ENCODE assay signal across 11 cellular contexts in the genomic region with DNA sequence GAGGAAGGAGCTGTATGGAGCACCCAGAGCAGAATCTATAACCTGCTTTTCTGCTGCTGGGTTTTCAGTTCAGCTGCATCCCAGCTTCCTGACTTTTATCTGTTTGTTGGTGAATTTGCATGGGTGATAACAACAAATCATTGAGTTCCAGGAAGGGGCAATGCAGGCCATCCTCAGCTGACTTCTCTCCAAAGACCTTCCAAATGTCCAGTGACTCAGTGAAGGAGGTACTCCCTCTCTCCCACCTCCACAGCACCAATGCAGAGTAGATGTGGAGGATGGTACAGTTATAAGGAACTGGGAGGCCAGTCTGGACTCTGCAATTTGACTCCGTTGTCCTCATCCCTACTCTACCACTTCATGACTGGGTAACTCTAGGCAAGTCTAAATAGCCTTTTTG. TPM values are rescaled to one million over a fixed set of nuclear protein-coding genes. Genes with fewer than 3 reads are reported as not detected.
DNase-seq lines count a peak whose midpoint lies in the region; ATAC-seq, FAIRE-seq and TF ChIP-seq lines count a peak whose summit lies in the region.
"Had no signal": no experiment of that assay in that cellular context is flagged by ENCODE, and none has a peak within 500 bp of the region (broad histone marks: within the 10 kb centered on the region; RNA-seq: fewer than 3 reads in every experiment).

No MANE protein-coding gene starts in this region.

- peak overlapping the region; percentile 84 for H3K4me2 ChIP-seq in Loucy (ENCODE audit: low read depth, low read length, poor library complexity, severe bottlenecking)
- peak overlapping the region; percentile 93 to 96 for H3K4me2 ChIP-seq in H1 (ENCODE audit: insufficient read depth in 1 of 2, low read depth in 2 of 2, low read length in 2 of 2)
- H3K4me2 ChIP-seq in neuronal stem cell (ENCODE audit: insufficient read depth, low read length, poor library complexity, severe bottlenecking), result no peak overlapping the region

- POLR2A ChIA-PET in H1 (lab: Charles Lee; ENCODE audit: partially characterized antibody), result interaction anchor here (1.3 to 4.1 kb wide), 6 partner anchors 11 to 38 kb away, joined by 3 to 44 read pairs (median 13); no protein-coding TSS in a partner anchor

- TF ChIP-seq RAD21 in H1 (IDR thresholded peaks at IDR 0.05 in 1 of 2, conservative IDR thresholded peaks at IDR 0.05 in 1 of 2; ENCODE audit: low read depth in 2 of 2, low read length in 2 of 2), result no peak

- H3K9me3 Mint-ChIP-seq in CD4-positive, CD25-positive, alpha-beta regulatory T cell, result peaks cover 0 to 1% (median 0%) of the 10 kb centered on the region in 7 donors

- TF ChIP-seq CTCF in Loucy (conservative IDR thresholded peaks at IDR 0.05; ENCODE audit: low read length) (no peak), H1 (IDR thresholded peaks at IDR 0.05; ENCODE audit: control extremely low read depth in 1 of 3, insufficient read depth in 1 of 3, low read depth in 1 of 3, low read length in 3 of 3) (no peak)

- H3F3A ChIP-seq in Loucy (ENCODE audit: low read depth), result no peaks in the 10 kb centered on the region

- 82% methylated on average over 1 of the region's 1 CpG; no CpG with 5 or more reads in 1 of the 2 experiments for WGBS in H1 (ENCODE audit: extremely low coverage in 1 of 2, insufficient coverage in 1 of 2, insufficient read length in 1 of 2, insufficient replicate concordance in 2 of 2, low coverage in 1 of 2, low lambda C conversion rate in 2 of 2, missing lambda C conversion rate in 1 of 2), 2 experiments
- WGBS in neuronal stem cell (ENCODE audit: extremely low coverage in 2 of 2, insufficient read length in 2 of 2, insufficient replicate concordance in 1 of 2), 2 donors, result no CpG with 5 or more reads among the region's 1 CpG

- peaks cover 35% of the 10 kb centered on the region for H3K4me1 ChIP-seq in CD4-positive, CD25-positive, alpha-beta regulatory T cell (ENCODE audit: control insufficient read depth, insufficient read depth, low read length, poor library complexity, severe bottlenecking)
- H3K4me1 ChIP-seq in Loucy (ENCODE audit: insufficient read depth, low read length, poor library complexity, severe bottlenecking), result peaks cover 31% of the 10 kb centered on the region
- peaks cover 8 to 18% (median 10%) of the 10 kb centered on the region in 4 experiments for H3K4me1 ChIP-seq in H1 (replicated peaks in 1 of 4; ENCODE audit: control insufficient read depth in 3 of 4, insufficient read depth in 4 of 4, low read length in 3 of 4)
- H3K4me1 ChIP-seq in neuronal stem cell (ENCODE audit: control insufficient read depth in 2 of 2, insufficient read depth in 1 of 2, low read depth in 1 of 2, low read length in 2 of 2), result peaks cover 6 to 10% of the 10 kb centered on the region in 2 donors
- H3K4me1 ChIP-seq: prostate gland had no signal

- H3K14ac ChIP-seq in H1 (ENCODE audit: insufficient read length), result no peak overlapping the region
- no peak overlapping the region for H3K14ac ChIP-seq in neuronal stem cell (ENCODE audit: low read length)

- H3K23ac ChIP-seq in H1 (ENCODE audit: insufficient read length) (no peak overlapping the region), neuronal stem cell (ENCODE audit: low read depth, low read length, poor library complexity) (no peak overlapping the region)

- H2AFZ ChIP-seq in Loucy (ENCODE audit: low read length), result no peak overlapping the region
- peak overlapping the region; percentile 66 for H2AFZ ChIP-seq in H1 (ENCODE audit: low read length)
- peak overlapping the region; percentile 100 for H2AFZ ChIP-seq in neuronal stem cell (ENCODE audit: low read length)

- H3K9me3 ChIP-seq in CD4-positive, CD25-positive, alpha-beta regulatory T cell (ENCODE audit: control insufficient read depth in 2 of 2, low read length in 2 of 2), result no peaks in the 10 kb centered on the region
- H3K9me3 ChIP-seq in Loucy (ENCODE audit: insufficient read depth, low read depth, low read length) (no peaks in the 10 kb centered on the region), H1 (ENCODE audit: insufficient read depth in 2 of 2, low read depth in 1 of 2, low read length in 1 of 2) (no peaks in the 10 kb centered on the region), neuronal stem cell (replicated peaks in 1 of 2; ENCODE audit: control insufficient read depth in 2 of 2, insufficient read depth in 1 of 2, low read depth in 1 of 2, low read length in 2 of 2) (no peaks in the 10 kb centered on the region)
- H3K9me3 ChIP-seq: prostate gland had no signal

- H4K91ac ChIP-seq in H1 (replicated peaks; ENCODE audit: insufficient read length, low read length), result no peak overlapping the region
- H4K91ac ChIP-seq in neuronal stem cell (ENCODE audit: low read depth, low read length, poor library complexity), result no peak overlapping the region

- H3K4ac ChIP-seq in H1 (replicated peaks; ENCODE audit: insufficient read length, low read depth, low read length), result no peak overlapping the region
- no peak overlapping the region for H3K4ac ChIP-seq in neuronal stem cell (ENCODE audit: low read length)

- H3K18ac ChIP-seq in H1 (ENCODE audit: extremely low read depth, low read length) (no peak overlapping the region), neuronal stem cell (ENCODE audit: low read length) (no peak overlapping the region)

- H3K9me2 ChIP-seq in Loucy (replicated peaks; ENCODE audit: low read depth, low read length), result no peaks in the 10 kb centered on the region

- H4K5ac ChIP-seq in H1 (ENCODE audit: insufficient read length, low read depth, low read length), result no peak overlapping the region

- no peak for DNase-seq in CD4-positive, CD25-positive, alpha-beta regulatory T cell
- no peak for DNase-seq in H1 (ENCODE audit: low read depth in 1 of 2, low spot score in 2 of 2)
- DNase-seq in neuronal stem cell (ENCODE audit: low spot score), result no peak
- no peak for DNase-seq in DMS79 (lab: John Stamatoyannopoulos, UW)
- no peak for DNase-seq in DMS153 (lab: John Stamatoyannopoulos, UW)
- DNase-seq in NCI-H1092 treated with DMSO at 0.1 percent for 48 hours (lab: John Stamatoyannopoulos, UW), result no peak
- DNase-seq: NCI-H446; stimulated activated naive CD4-positive, alpha-beta T cell treated with Interleukin-2 at 50 U/mL for 16 hours had no signal

- peaks cover 30% of the 10 kb centered on the region for H4K20me1 ChIP-seq in Loucy (ENCODE audit: insufficient read depth, low read length, poor library complexity, severe bottlenecking)
- peaks cover 7 to 10% of the 10 kb centered on the region in 2 experiments for H4K20me1 ChIP-seq in H1 (replicated peaks in 1 of 2; ENCODE audit: control insufficient read depth in 1 of 2, insufficient read depth in 2 of 2, low read length in 2 of 2)

- no peak for TF ChIP-seq EP300 in H1 (IDR thresholded peaks at IDR 0.05; ENCODE audit: borderline replicate concordance in 1 of 2, low read depth in 2 of 2, low read length in 2 of 2)

- H3K79me1 ChIP-seq in H1 (ENCODE audit: low read depth, low read length) (peaks cover 5% of the 10 kb centered on the region; the same call in 1 of the 2 replicates), neuronal stem cell (ENCODE audit: low read depth, low read length) (peaks cover 8% of the 10 kb centered on the region)

- H3K4me3 Mint-ChIP-seq in CD4-positive, CD25-positive, alpha-beta regulatory T cell, result peak overlapping the region; percentile 91 to 99 (median 96)

- no peak overlapping the region for H4K8ac ChIP-seq in H1 (ENCODE audit: extremely low read depth, insufficient read depth, low read length)
- no peak overlapping the region for H4K8ac ChIP-seq in neuronal stem cell (ENCODE audit: low read depth, low read length)

- H2BK5ac ChIP-seq in H1 (ENCODE audit: low read depth, low read length), result no peak overlapping the region
- H2BK5ac ChIP-seq in neuronal stem cell (ENCODE audit: low read length), result no peak overlapping the region

- H2BK12ac ChIP-seq in H1 (ENCODE audit: low read depth, low read length) (0 out of 2 replicates have a peak overlapping the region, but pooled peaks have one; percentile 55), neuronal stem cell (ENCODE audit: low read length) (no peak overlapping the region)

- H3K27ac ChIP-seq in CD4-positive, CD25-positive, alpha-beta regulatory T cell (ENCODE audit: insufficient read depth, low read length, poor library complexity, severe bottlenecking), result no peak overlapping the region
- no peak overlapping the region for H3K27ac ChIP-seq in H1 (ENCODE audit: low read depth, low read length)
- H3K27ac ChIP-seq in neuronal stem cell (replicated peaks; ENCODE audit: low read length), result no peak overlapping the region

- H3K4me1 Mint-ChIP-seq in CD4-positive, CD25-positive, alpha-beta regulatory T cell, result peaks cover 6 to 37% (median 27%) of the 10 kb centered on the region in 4 donors

- H3K23me2 ChIP-seq in H1 (ENCODE audit: low read depth, low read length), result peaks cover 11% of the 10 kb centered on the region

- no peak for TF ChIP-seq POLR2A in H1 (IDR thresholded peaks at IDR 0.05; ENCODE audit: control extremely low read depth in 1 of 2, low read depth in 2 of 2, low read length in 2 of 2)

- peaks cover 21% of the 10 kb centered on the region for H3K27me3 Mint-ChIP-seq in CD4-positive, CD25-positive, alpha-beta regulatory T cell

- no peak for FAIRE-seq in H1 (lab: Jason Lieb, UNC)

- no peaks in the 10 kb centered on the region for H3K36me3 Mint-ChIP-seq in CD4-positive, CD25-positive, alpha-beta regulatory T cell

- H3K27ac Mint-ChIP-seq in CD4-positive, CD25-positive, alpha-beta regulatory T cell, result peak overlapping the region in 1 of 3 donors; percentile 72

- H3K36me3 ChIP-seq in CD4-positive, CD25-positive, alpha-beta regulatory T cell (ENCODE audit: control insufficient read depth, insufficient read depth, low read length), result no peaks in the 10 kb centered on the region
- H3K36me3 ChIP-seq in Loucy (ENCODE audit: insufficient read depth, low read length), result no peaks in the 10 kb centered on the region
- no peaks in the 10 kb centered on the region for H3K36me3 ChIP-seq in H1 (ENCODE audit: control insufficient read depth in 2 of 4, insufficient read depth in 4 of 4, low read length in 3 of 4)
- H3K36me3 ChIP-seq in neuronal stem cell (replicated peaks in 1 of 2; ENCODE audit: control insufficient read depth in 2 of 2, insufficient read depth in 2 of 2, low read length in 2 of 2), result no peaks in the 10 kb centered on the region
- H3K36me3 ChIP-seq: prostate gland had no signal

- H2AK5ac ChIP-seq in H1 (ENCODE audit: low read depth, low read length) (no peak overlapping the region), neuronal stem cell (ENCODE audit: low read depth, low read length) (no peak overlapping the region)

- no peak overlapping the region for H2BK120ac ChIP-seq in H1 (replicated peaks; ENCODE audit: low read depth, low read length)
- H2BK120ac ChIP-seq in neuronal stem cell (ENCODE audit: low read depth, low read length), result no peak overlapping the region

- H3K56ac ChIP-seq in H1 (replicated peaks; ENCODE audit: insufficient read length, low read depth, low read length), result no peak overlapping the region

- H2BK15ac ChIP-seq in H1 (ENCODE audit: low read length), result 0 out of 2 replicates have a peak overlapping the region, but pooled peaks have one; percentile 53
- H2BK15ac ChIP-seq in neuronal stem cell (ENCODE audit: low read length), result no peak overlapping the region

- ATAC-seq in CD4-positive, CD25-positive, alpha-beta regulatory T cell (ENCODE audit: low read depth in 2 of 2), result no peak
- no peak for ATAC-seq in HG03469 (IDR thresholded peaks at IDR 0.05; ENCODE audit: unreplicated experiment)

- CTCF ChIA-PET in H1 (lab: Charles Lee; ENCODE audit: partially characterized antibody), result interaction anchor here (0.6 to 4.1 kb wide), 5 partner anchors 11 to 860 kb away, joined by 3 to 16 read pairs (median 4); no protein-coding TSS in a partner anchor

- H3K4me3 ChIP-seq in CD4-positive, CD25-positive, alpha-beta regulatory T cell (ENCODE audit: low read depth, low read length), result no peak overlapping the region
- H3K4me3 ChIP-seq in Loucy (ENCODE audit: low read length, poor library complexity, severe bottlenecking) (peak overlapping the region; percentile 83), H1 (ENCODE audit: extremely low read depth in 1 of 4, insufficient read depth in 2 of 4, low read depth in 3 of 4, low read length in 4 of 4) (peak overlapping the region in 1 of 4 experiments; percentile 91; a peak in 3 of 8 replicates), neuronal stem cell (ENCODE audit: low read length in 2 of 2) (peak overlapping the region in 1 of 2 donors; percentile 94)

- H3K79me2 ChIP-seq in Loucy (ENCODE audit: insufficient read depth, low read length) (peaks cover 33% of the 10 kb centered on the region), H1 (ENCODE audit: control insufficient read depth in 1 of 2, insufficient read depth in 2 of 2, low read length in 2 of 2) (peaks cover 29 to 31% of the 10 kb centered on the region in 2 experiments)

- H2BK20ac ChIP-seq in H1 (ENCODE audit: low read length), result peak overlapping the region; percentile 86

- H3K9ac ChIP-seq in Loucy (ENCODE audit: low read depth, low read length, poor library complexity, severe bottlenecking), result peak overlapping the region; percentile 74
- no peak overlapping the region for H3K9ac ChIP-seq in H1 (replicated peaks in 1 of 4; ENCODE audit: extremely low read depth in 1 of 4, low read depth in 3 of 4, low read length in 3 of 4)
- H3K9ac ChIP-seq in neuronal stem cell (ENCODE audit: low read depth, low read length, poor library complexity), result peak overlapping the region; percentile 33

- no peaks in the 10 kb centered on the region for H3K27me3 ChIP-seq in CD4-positive, CD25-positive, alpha-beta regulatory T cell (ENCODE audit: control insufficient read depth, insufficient read depth, low read length)
- H3K27me3 ChIP-seq in Loucy (ENCODE audit: insufficient read depth, low read length, poor library complexity, severe bottlenecking) (peaks cover 4% of the 10 kb centered on the region), H1 (replicated peaks in 1 of 4; ENCODE audit: control insufficient read depth in 3 of 4, extremely low read depth in 1 of 4, insufficient read depth in 3 of 4, low read length in 3 of 4) (no peaks in the 10 kb centered on the region; a peak in 1 of 7 replicates), neuronal stem cell (ENCODE audit: control insufficient read depth in 3 of 3, insufficient read depth in 3 of 3, low read depth in 1 of 3, low read length in 3 of 3) (no peaks in the 10 kb centered on the region)

RNA-seq across cellular contexts. Expression of gene TXN, which starts 1.7 kb away (rescaled TPM):
- total RNA-seq in CD4-positive, CD25-positive, alpha-beta regulatory T cell, result 58.4 TPM
- polyA plus RNA-seq in CD4-positive, CD25-positive, alpha-beta regulatory T cell, result 100 to 1,000 TPM; 173 to 277 (median 221) TPM
- total RNA-seq in H1 (2021; fragmentation: NEBNext Ultra II Directional; extraction: Animal tissue kit (Norgen Biotek cat#: 25700)), result 295 and 297 TPM in 2 replicates
- 226 and 419 TPM in 2 replicates for polyA plus RNA-seq in H1 (2011; rRNA removed)
- polyA plus RNA-seq in H1 (2011; cell fraction: cytosol; rRNA removed), result 341 TPM
- polyA plus RNA-seq in H1 (2011; cell fraction: nucleus; rRNA removed), result 70.3 TPM
- 261 to 393 TPM (median 291 TPM) in 4 replicates for polyA plus RNA-seq in H1 (2012, experiment 1 of 2)
- polyA plus RNA-seq in H1 (2012, experiment 2 of 2), result 311 TPM
- polyA plus RNA-seq in H1 (2013, experiment 1 of 2), result 681 TPM
- 699 TPM for polyA plus RNA-seq in H1 (2013, experiment 2 of 2)
- 61.3 and 75.1 TPM in 2 replicates for polyA minus RNA-seq in H1 (2011; rRNA and poly(A)+ RNA removed)
- polyA minus RNA-seq in H1 (2011; cell fraction: cytosol; rRNA and poly(A)+ RNA removed), result 39.3 TPM
- 49.0 TPM for polyA minus RNA-seq in H1 (2011; cell fraction: nucleus; rRNA and poly(A)+ RNA removed)
- 319 TPM for polyA plus RNA-seq in neuronal stem cell (2013, experiment 1 of 2)
- polyA plus RNA-seq in neuronal stem cell (2013, experiment 2 of 2), result 332 TPM

RNA-seq across cellular contexts. Expression of gene C9orf152, which starts 50.0 kb away (rescaled TPM):
- total RNA-seq in CD4-positive, CD25-positive, alpha-beta regulatory T cell, result not detected
- polyA plus RNA-seq in CD4-positive, CD25-positive, alpha-beta regulatory T cell, result not detected
- total RNA-seq in H1 (2021; fragmentation: NEBNext Ultra II Directional; extraction: Animal tissue kit (Norgen Biotek cat#: 25700)), result not detected in 2 replicates
- polyA plus RNA-seq in H1 (2011; rRNA removed), result not detected in 2 replicates
- not detected for polyA plus RNA-seq in H1 (2011; cell fraction: cytosol; rRNA removed)
- polyA plus RNA-seq in H1 (2011; cell fraction: nucleus; rRNA removed), result not detected
- polyA plus RNA-seq in H1 (2012, experiment 1 of 2), result not detected in 4 replicates
- polyA plus RNA-seq in H1 (2012, experiment 2 of 2), result not detected
- polyA plus RNA-seq in H1 (2013, experiment 1 of 2), result not detected
- polyA plus RNA-seq in H1 (2013, experiment 2 of 2), result not detected
- not detected in 2 replicates for polyA minus RNA-seq in H1 (2011; rRNA and poly(A)+ RNA removed)
- polyA minus RNA-seq in H1 (2011; cell fraction: cytosol; rRNA and poly(A)+ RNA removed), result not detected
- polyA minus RNA-seq in H1 (2011; cell fraction: nucleus; rRNA and poly(A)+ RNA removed), result not detected
- polyA plus RNA-seq in neuronal stem cell (2013, experiment 1 of 2), result not detected
- not detected for polyA plus RNA-seq in neuronal stem cell (2013, experiment 2 of 2)

Comparison
In these comparisons a context has a peak if more than half of its experiments do, and no peak if none do; other contexts are left out.
1. H3K9ac ChIP-seq: peak in Loucy (single experiment) and neuronal stem cell (single experiment); none in H1 (0 of 4).